In the genomic region with DNA sequence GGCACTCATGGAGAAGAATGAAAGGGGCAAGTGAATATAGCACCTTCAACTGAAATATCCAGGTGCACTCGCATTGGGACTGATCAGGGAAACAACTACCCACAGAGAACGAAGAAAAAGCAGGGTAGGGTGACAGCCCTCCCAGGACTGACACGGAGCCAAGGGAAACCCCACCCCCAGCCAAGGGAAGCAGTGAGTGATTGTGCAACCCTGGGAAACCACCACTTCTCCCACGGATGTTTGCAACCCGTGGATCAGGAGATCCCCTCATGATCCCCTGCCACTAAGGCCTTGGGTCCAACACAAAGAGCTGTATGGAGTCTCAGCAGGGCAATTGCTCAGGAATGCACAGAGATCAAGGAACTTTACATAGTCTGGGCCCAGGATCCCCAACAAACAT, we compare ENCODE assay signal across 1 cellular context.
TF ChIP-seq lines count a peak whose summit lies in the region.

No MANE protein-coding gene starts in this region.

TF ChIP-seq in GM12878, 131 proteins besides CTCF, POLR2A, EP300 and RAD21 (continued from another document):
- TF ChIP-seq RBBP5 (conservative IDR thresholded peaks at IDR 0.05) (no peak), SP1 (IDR thresholded peaks at IDR 0.05; ENCODE audit: low read depth, low read length) (no peak)
